In the genomic region with DNA sequence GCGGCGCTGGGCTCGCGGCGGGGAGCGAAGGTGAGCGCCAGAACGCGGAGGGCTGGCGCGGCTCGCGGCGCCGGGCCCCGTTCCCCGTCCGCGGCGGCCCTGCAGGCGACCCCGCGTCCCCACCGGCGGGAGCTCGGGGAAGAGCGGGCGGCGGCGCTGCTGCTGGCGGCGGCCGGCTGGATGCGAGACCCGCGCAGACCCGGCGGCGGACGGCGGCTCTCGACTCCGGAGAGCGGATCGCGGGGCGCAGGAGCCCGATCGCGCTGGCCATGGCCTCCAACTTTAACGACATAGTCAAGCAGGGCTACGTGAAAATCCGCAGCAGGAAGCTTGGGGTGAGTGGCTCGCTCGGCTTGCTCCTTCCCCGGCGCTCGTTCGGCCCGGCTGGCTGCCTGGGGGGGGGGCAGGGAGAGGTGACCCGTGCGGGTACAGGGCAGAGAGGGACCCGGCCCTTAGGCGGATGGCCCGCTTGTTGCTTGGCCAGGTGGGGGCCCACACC, we compare ENCODE assay signal across 9 cellular contexts. TPM values are rescaled to one million over a fixed set of nuclear protein-coding genes. Genes with fewer than 3 reads are reported as not detected.
DNase-seq lines count a peak whose midpoint lies in the region; ATAC-seq, FAIRE-seq and TF ChIP-seq lines count a peak whose summit lies in the region.
"Had no signal": no experiment of that assay in that cellular context is flagged by ENCODE, and none has a peak within 500 bp of the region (broad histone marks: within the 10 kb centered on the region; RNA-seq: fewer than 3 reads in every experiment).

No MANE protein-coding gene starts in this region.

- peak overlapping the region; percentile 81 for H3K4me3 Mint-ChIP-seq in chondrocyte (ENCODE audit: unreplicated experiment)

- no CpG with 5 or more reads among the region's 65 CpGs for WGBS in right lobe of liver (ENCODE audit: insufficient coverage, low coverage, low lambda C conversion rate, missing lambda C conversion rate)

- H3K27me3 ChIP-seq in right lobe of liver (no peaks in the 10 kb centered on the region), vagina (no peaks in the 10 kb centered on the region)

- peak overlapping the region in 1 of 3 donors; percentile 38 for H3K27ac ChIP-seq in right lobe of liver
- peak overlapping the region; percentile 60 for H3K27ac ChIP-seq in vagina

- no peak for TF ChIP-seq CTCF in AG04449 (IDR thresholded peaks at IDR 0.05; ENCODE audit: insufficient read depth, low read length, missing control alignments)
- TF ChIP-seq CTCF in chondrocyte (IDR thresholded peaks at IDR 0.05): no peak
- no peak for TF ChIP-seq CTCF in right lobe of liver (IDR thresholded peaks at IDR 0.05)
- no peak for TF ChIP-seq CTCF in vagina (IDR thresholded peaks at IDR 0.05)

- H3K9me3 Mint-ChIP-seq in chondrocyte (ENCODE audit: low read depth): peaks cover 5% of the 10 kb centered on the region

- peaks cover 23% of the 10 kb centered on the region for H3K4me1 Mint-ChIP-seq in chondrocyte (ENCODE audit: low read depth)

- DNase-seq in AG04449 (ENCODE audit: low read depth, low spot score) (no peak), HK-2 (ENCODE audit: unreplicated experiment) (peak; percentile 50), chondrocyte (ENCODE audit: low spot score) (no peak), right lobe of liver (peak; percentile 32 to 56 (median 47)), vagina (ENCODE audit: extremely low spot score in 2 of 2) (no peak), RCC 7860 (ENCODE audit: low spot score) (no peak), NK-92 (lab: John Stamatoyannopoulos, UW; ENCODE audit: unreplicated experiment) (no peak)

- no peaks in the 10 kb centered on the region for H3K36me3 Mint-ChIP-seq in chondrocyte (ENCODE audit: low read depth)

- peaks cover 16% of the 10 kb centered on the region for H3K27me3 Mint-ChIP-seq in chondrocyte (ENCODE audit: low read depth)

- no peak overlapping the region for H3K27ac Mint-ChIP-seq in chondrocyte (ENCODE audit: unreplicated experiment)

- ATAC-seq in right lobe of liver: peak; percentile 45 to 61 (median 52)
- no peak for ATAC-seq in GM18520 (IDR thresholded peaks at IDR 0.05; ENCODE audit: unreplicated experiment)
- ATAC-seq: GM12878 had no signal

- H3K4me1 ChIP-seq in right lobe of liver (peaks cover 0 to 4% (median 0%) of the 10 kb centered on the region in 4 donors), vagina (peaks cover 12% of the 10 kb centered on the region)

- TF ChIP-seq POLR2A in right lobe of liver (IDR thresholded peaks at IDR 0.05): no peak
- no peak for TF ChIP-seq POLR2A in vagina (IDR thresholded peaks at IDR 0.05)

- intact Hi-C loops in right lobe of liver (cut with DNase I) (no loop called here), vagina (cut with DNase I) (no loop called here)

- no peaks in the 10 kb centered on the region for H3K9me3 ChIP-seq in right lobe of liver
- no peaks in the 10 kb centered on the region for H3K9me3 ChIP-seq in vagina

- CTCF ChIA-PET in AG04449 (lab: Yijun Ruan, JAX): no interaction called here

- no peak for FAIRE-seq in RCC 7860 (lab: Jason Lieb, UNC)
- FAIRE-seq: GM12878 had no signal

- POLR2A ChIA-PET in AG04449 (lab: Yijun Ruan, JAX): no interaction called here

- H3K36me3 ChIP-seq in right lobe of liver: no peaks in the 10 kb centered on the region
- no peaks in the 10 kb centered on the region for H3K36me3 ChIP-seq in vagina

- H3K4me3 ChIP-seq in AG04449 (ENCODE audit: low read depth, low read length): peak overlapping the region; percentile 45
- peak overlapping the region; percentile 42 to 69 (median 53) for H3K4me3 ChIP-seq in right lobe of liver
- peak overlapping the region; percentile 55 to 63 for H3K4me3 ChIP-seq in vagina
- H3K4me3 ChIP-seq: GM12878 had no signal

RNA-seq across cellular contexts. Expression of a gene that starts 0.3 kb away (rescaled TPM):
- total RNA-seq in chondrocyte (5.9 to 15.1 TPM (median 8.9 TPM) in 3 replicates), right lobe of liver (1 to 10 TPM in 4 of 6 experiments, under 1 TPM in 1, not detected in 1; 0.37 to 2.9 (median 2.1) TPM), vagina (1.2 TPM)
- total RNA-seq: GM12878 had no signal

Comparison
In these comparisons a context has a peak if more than half of its experiments do, and no peak if none do; other contexts are left out.
1. DNase-seq: peak in HK-2 (single experiment) and right lobe of liver (3 of 3); none in AG04449 (single experiment), chondrocyte (single experiment), vagina (0 of 2), RCC 7860 (single experiment) and NK-92 (single experiment).
2. Peak in every context shown above with its lines, with median percentiles within 50 percentile points of each other: H3K4me3 ChIP-seq.